19 cellular contexts compared by ENCODE assay signal in the genomic region with DNA sequence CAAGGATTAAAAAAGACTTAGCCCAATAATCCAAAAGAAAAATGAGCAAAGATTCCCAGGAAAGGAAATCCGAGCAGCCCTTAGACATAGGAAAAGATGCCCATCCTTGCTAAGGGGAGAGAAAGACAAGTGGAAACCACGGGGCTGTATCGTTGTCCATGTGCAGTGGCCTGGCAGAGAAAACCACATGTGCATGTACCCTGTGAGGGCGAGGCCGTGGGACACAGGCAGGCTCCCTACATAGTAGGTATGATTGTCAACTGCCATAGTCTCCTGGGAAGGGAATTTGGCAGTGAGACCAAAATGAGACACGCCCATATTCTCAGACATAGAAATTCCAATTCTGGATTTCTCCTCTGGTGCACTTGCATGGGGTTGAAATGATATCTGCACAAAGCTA.
DNase-seq lines count a peak whose midpoint lies in the region; ATAC-seq and TF ChIP-seq lines count a peak whose summit lies in the region.
"Had no signal": no experiment of that assay in that cellular context is flagged by ENCODE, and none has a peak within 500 bp of the region (broad histone marks: within the 10 kb centered on the region; RNA-seq: fewer than 3 reads in every experiment).

No MANE protein-coding gene starts in this region.

- POLR2A ChIA-PET in WTC11 (lab: Charles Lee): no interaction called here

- DNase-seq in NCI-H2171 treated with DMSO at 0.1 percent for 48 hours (lab: John Stamatoyannopoulos, UW) (peak; percentile 20), NCI-H2171 (lab: John Stamatoyannopoulos, UW) (no peak), WTC11 (ENCODE audit: low spot score) (no peak), nephron progenitor cell (no peak), NCI-H2107 treated with DMSO at 0.1 percent for 48 hours (lab: John Stamatoyannopoulos, UW; ENCODE audit: unreplicated experiment) (no peak)
- DNase-seq: ACHN; Calu3; GOT3; KG1; MM.1S; NCI-H2029; NCI-H226; NCI-H510A; NK-92 treated with Interleukin-12 subunit alpha and Interleukin-12 subunit beta, amount 100 ng/mL, for 24 hours; PC-3; SHP77 had no signal

- ATAC-seq in WTC11: no peak
- no peak for ATAC-seq in SK-N-SH treated with all-trans-retinoic acid at 6 μM for 48 hours
- ATAC-seq in GM18868 (IDR thresholded peaks at IDR 0.05; ENCODE audit: unreplicated experiment): no peak
- ATAC-seq: HCT116, PC-3 had no signal

- TF ChIP-seq CTCF in WTC11 (IDR thresholded peaks at IDR 0.05) (no peak), nephron progenitor cell (IDR thresholded peaks at IDR 0.05) (no peak)

- H3K36me3 Mint-ChIP-seq in WTC11: peaks cover 4% of the 10 kb centered on the region
- H3K36me3 Mint-ChIP-seq in nephron progenitor cell (ENCODE audit: low read depth): peaks cover 7% of the 10 kb centered on the region

- no peaks in the 10 kb centered on the region for H3K4me1 Mint-ChIP-seq in WTC11
- H3K4me1 Mint-ChIP-seq in nephron progenitor cell: no peaks in the 10 kb centered on the region

- H3K27ac Mint-ChIP-seq in WTC11 (peak overlapping the region; percentile 87), nephron progenitor cell (peak overlapping the region; percentile 75)

- no peaks in the 10 kb centered on the region for H3K27me3 Mint-ChIP-seq in WTC11 (ENCODE audit: low read depth)
- peaks cover 4% of the 10 kb centered on the region for H3K27me3 Mint-ChIP-seq in nephron progenitor cell (ENCODE audit: low read depth, poor library complexity)

- no peak overlapping the region for H3K4me3 Mint-ChIP-seq in WTC11
- H3K4me3 Mint-ChIP-seq in nephron progenitor cell: no peak overlapping the region

- peaks cover 6% of the 10 kb centered on the region for H3K9me3 Mint-ChIP-seq in WTC11
- H3K9me3 Mint-ChIP-seq in nephron progenitor cell: peaks cover 15% of the 10 kb centered on the region

- CTCF ChIA-PET in WTC11 (lab: Charles Lee): no interaction called here

TF ChIP-seq in WTC11, 78 proteins besides CTCF, POLR2A, EP300 and RAD21 (continues in another document):
- TF ChIP-seq, protein P1, sequence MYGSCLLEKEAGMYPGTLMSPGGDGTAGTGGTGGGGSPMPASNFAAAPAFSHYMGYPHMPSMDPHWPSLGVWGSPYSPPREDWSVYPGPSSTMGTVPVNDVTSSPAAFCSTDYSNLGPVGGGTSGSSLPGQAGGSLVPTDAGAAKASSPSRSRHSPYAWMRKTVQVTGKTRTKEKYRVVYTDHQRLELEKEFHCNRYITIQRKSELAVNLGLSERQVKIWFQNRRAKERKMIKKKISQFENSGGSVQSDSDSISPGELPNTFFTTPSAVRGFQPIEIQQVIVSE (CRISPR knock-in tag; IDR thresholded peaks at IDR 0.05; ENCODE audit: borderline replicate concordance): no peak
- TF ChIP-seq MXD4 (CRISPR knock-in tag; IDR thresholded peaks at IDR 0.05; ENCODE audit: borderline replicate concordance): no peak
- TF ChIP-seq, protein P2, sequence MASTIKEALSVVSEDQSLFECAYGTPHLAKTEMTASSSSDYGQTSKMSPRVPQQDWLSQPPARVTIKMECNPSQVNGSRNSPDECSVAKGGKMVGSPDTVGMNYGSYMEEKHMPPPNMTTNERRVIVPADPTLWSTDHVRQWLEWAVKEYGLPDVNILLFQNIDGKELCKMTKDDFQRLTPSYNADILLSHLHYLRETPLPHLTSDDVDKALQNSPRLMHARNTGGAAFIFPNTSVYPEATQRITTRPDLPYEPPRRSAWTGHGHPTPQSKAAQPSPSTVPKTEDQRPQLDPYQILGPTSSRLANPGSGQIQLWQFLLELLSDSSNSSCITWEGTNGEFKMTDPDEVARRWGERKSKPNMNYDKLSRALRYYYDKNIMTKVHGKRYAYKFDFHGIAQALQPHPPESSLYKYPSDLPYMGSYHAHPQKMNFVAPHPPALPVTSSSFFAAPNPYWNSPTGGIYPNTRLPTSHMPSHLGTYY (CRISPR knock-in tag; IDR thresholded peaks at IDR 0.05): no peak
- TF ChIP-seq TP53 (CRISPR knock-in tag; IDR thresholded peaks at IDR 0.05): no peak
- TF ChIP-seq, protein P3, sequence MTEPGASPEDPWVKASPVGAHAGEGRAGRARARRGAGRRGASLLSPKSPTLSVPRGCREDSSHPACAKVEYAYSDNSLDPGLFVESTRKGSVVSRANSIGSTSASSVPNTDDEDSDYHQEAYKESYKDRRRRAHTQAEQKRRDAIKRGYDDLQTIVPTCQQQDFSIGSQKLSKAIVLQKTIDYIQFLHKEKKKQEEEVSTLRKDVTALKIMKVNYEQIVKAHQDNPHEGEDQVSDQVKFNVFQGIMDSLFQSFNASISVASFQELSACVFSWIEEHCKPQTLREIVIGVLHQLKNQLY (CRISPR knock-in tag; IDR thresholded peaks at IDR 0.05): no peak
- no peak for TF ChIP-seq NR2C2 (CRISPR knock-in tag; IDR thresholded peaks at IDR 0.05)
- no peak for TF ChIP-seq ZNF416 (CRISPR knock-in tag; IDR thresholded peaks at IDR 0.05)
- no peak for TF ChIP-seq SMAD4 (CRISPR knock-in tag; IDR thresholded peaks at IDR 0.05)
- TF ChIP-seq GABPB1 (CRISPR knock-in tag; IDR thresholded peaks at IDR 0.05): no peak
- TF ChIP-seq RORB (CRISPR knock-in tag; IDR thresholded peaks at IDR 0.05): no peak
- no peak for TF ChIP-seq ZNF671 (CRISPR knock-in tag; IDR thresholded peaks at IDR 0.05)
- TF ChIP-seq, protein P4, sequence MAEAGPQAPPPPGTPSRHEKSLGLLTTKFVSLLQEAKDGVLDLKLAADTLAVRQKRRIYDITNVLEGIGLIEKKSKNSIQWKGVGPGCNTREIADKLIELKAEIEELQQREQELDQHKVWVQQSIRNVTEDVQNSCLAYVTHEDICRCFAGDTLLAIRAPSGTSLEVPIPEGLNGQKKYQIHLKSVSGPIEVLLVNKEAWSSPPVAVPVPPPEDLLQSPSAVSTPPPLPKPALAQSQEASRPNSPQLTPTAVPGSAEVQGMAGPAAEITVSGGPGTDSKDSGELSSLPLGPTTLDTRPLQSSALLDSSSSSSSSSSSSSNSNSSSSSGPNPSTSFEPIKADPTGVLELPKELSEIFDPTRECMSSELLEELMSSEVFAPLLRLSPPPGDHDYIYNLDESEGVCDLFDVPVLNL (CRISPR knock-in tag; IDR thresholded peaks at IDR 0.05; ENCODE audit: borderline replicate concordance, low read depth): no peak

TF ChIP-seq in SK-N-SH treated with all-trans-retinoic acid at 6 μM for 48 hours, 23 proteins besides CTCF, POLR2A, EP300 and RAD21:
- TF ChIP-seq ZC3H10 (CRISPR knock-in tag; IDR thresholded peaks at IDR 0.05): no peak
- TF ChIP-seq ZNF8 (CRISPR knock-in tag; IDR thresholded peaks at IDR 0.05): no peak
- no peak for TF ChIP-seq ZNF565 (CRISPR knock-in tag; conservative IDR thresholded peaks at IDR 0.05; ENCODE audit: low read depth)
- TF ChIP-seq, protein P5, sequence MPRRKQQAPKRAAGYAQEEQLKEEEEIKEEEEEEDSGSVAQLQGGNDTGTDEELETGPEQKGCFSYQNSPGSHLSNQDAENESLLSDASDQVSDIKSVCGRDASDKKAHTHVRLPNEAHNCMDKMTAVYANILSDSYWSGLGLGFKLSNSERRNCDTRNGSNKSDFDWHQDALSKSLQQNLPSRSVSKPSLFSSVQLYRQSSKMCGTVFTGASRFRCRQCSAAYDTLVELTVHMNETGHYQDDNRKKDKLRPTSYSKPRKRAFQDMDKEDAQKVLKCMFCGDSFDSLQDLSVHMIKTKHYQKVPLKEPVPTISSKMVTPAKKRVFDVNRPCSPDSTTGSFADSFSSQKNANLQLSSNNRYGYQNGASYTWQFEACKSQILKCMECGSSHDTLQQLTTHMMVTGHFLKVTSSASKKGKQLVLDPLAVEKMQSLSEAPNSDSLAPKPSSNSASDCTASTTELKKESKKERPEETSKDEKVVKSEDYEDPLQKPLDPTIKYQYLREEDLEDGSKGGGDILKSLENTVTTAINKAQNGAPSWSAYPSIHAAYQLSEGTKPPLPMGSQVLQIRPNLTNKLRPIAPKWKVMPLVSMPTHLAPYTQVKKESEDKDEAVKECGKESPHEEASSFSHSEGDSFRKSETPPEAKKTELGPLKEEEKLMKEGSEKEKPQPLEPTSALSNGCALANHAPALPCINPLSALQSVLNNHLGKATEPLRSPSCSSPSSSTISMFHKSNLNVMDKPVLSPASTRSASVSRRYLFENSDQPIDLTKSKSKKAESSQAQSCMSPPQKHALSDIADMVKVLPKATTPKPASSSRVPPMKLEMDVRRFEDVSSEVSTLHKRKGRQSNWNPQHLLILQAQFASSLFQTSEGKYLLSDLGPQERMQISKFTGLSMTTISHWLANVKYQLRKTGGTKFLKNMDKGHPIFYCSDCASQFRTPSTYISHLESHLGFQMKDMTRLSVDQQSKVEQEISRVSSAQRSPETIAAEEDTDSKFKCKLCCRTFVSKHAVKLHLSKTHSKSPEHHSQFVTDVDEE (CRISPR knock-in tag; IDR thresholded peaks at IDR 0.05): no peak
- no peak for TF ChIP-seq BACH2 (CRISPR knock-in tag; IDR thresholded peaks at IDR 0.05; ENCODE audit: borderline replicate concordance)
- no peak for TF ChIP-seq ZFP30 (CRISPR knock-in tag; IDR thresholded peaks at IDR 0.05)
